In the genomic region with DNA sequence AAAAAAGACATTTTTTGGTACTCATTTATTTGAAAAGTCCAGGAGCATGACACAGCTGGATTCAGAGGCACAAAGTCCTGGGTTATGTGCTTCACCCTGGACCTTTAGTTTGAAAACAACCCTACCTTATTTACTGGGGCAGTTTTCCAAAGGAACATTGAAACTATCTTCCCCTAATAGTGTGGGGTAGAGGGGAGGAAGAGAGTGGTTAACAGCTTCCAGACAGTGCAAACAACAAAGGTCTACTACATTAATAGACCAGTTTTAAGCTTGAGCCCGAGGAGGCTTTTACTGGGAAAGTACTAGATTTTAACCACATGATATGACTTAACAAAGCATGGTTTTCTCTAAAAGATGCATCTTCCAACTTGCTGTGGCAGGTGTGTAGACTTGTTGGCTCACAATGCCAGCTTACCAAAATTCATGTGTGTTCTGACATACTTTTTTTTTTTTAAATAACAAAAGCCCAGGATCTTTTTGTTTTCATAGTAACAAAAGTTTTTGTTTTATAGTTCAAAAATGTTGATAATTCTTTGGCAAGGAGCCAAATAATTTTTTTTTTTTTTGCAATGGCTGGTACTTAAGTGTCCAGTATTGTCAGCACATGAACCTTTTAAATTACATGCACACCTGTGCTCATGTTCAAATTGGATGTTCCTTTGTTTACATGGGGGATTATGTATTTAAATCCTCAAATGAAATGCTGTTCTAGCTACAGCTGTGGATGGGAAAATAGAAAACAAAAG, we compare ENCODE assay signal across 1 cellular context.
TF ChIP-seq lines count a peak whose summit lies in the region.

No MANE protein-coding gene starts in this region.

TF ChIP-seq in SK-N-SH treated with all-trans-retinoic acid at 6 μM for 48 hours, 23 proteins besides CTCF, POLR2A, EP300 and RAD21 (continued from another document):
- TF ChIP-seq, protein P1, sequence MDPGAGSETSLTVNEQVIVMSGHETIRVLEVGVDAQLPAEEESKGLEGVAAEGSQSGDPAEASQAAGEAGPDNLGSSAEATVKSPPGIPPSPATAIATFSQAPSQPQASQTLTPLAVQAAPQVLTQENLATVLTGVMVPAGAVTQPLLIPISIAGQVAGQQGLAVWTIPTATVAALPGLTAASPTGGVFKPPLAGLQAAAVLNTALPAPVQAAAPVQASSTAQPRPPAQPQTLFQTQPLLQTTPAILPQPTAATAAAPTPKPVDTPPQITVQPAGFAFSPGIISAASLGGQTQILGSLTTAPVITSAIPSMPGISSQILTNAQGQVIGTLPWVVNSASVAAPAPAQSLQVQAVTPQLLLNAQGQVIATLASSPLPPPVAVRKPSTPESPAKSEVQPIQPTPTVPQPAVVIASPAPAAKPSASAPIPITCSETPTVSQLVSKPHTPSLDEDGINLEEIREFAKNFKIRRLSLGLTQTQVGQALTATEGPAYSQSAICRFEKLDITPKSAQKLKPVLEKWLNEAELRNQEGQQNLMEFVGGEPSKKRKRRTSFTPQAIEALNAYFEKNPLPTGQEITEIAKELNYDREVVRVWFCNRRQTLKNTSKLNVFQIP (CRISPR knock-in tag; IDR thresholded peaks at IDR 0.05; ENCODE audit: borderline replicate concordance, low read depth) = no peak
- TF ChIP-seq CSDC2 (CRISPR knock-in tag; IDR thresholded peaks at IDR 0.05) = no peak
- no peak for TF ChIP-seq ZC3H10 (CRISPR knock-in tag; IDR thresholded peaks at IDR 0.05)
- no peak for TF ChIP-seq TOX (CRISPR knock-in tag; IDR thresholded peaks at IDR 0.05; ENCODE audit: borderline replicate concordance)
- TF ChIP-seq ARNTL (CRISPR knock-in tag; IDR thresholded peaks at IDR 0.05; ENCODE audit: borderline replicate concordance, low read depth) = no peak
- TF ChIP-seq, protein P2, sequence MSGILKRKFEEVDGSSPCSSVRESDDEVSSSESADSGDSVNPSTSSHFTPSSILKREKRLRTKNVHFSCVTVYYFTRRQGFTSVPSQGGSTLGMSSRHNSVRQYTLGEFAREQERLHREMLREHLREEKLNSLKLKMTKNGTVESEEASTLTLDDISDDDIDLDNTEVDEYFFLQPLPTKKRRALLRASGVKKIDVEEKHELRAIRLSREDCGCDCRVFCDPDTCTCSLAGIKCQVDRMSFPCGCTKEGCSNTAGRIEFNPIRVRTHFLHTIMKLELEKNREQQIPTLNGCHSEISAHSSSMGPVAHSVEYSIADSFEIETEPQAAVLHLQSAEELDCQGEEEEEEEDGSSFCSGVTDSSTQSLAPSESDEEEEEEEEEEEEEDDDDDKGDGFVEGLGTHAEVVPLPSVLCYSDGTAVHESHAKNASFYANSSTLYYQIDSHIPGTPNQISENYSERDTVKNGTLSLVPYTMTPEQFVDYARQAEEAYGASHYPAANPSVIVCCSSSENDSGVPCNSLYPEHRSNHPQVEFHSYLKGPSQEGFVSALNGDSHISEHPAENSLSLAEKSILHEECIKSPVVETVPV (CRISPR knock-in tag; IDR thresholded peaks at IDR 0.05) = no peak
- TF ChIP-seq ISL1 (CRISPR knock-in tag; IDR thresholded peaks at IDR 0.05) = no peak
- TF ChIP-seq TCF4 (CRISPR knock-in tag; IDR thresholded peaks at IDR 0.05; ENCODE audit: borderline replicate concordance) = no peak
- TF ChIP-seq ZNF70 (CRISPR knock-in tag; IDR thresholded peaks at IDR 0.05) = no peak
- no peak for TF ChIP-seq ZFP30 (CRISPR knock-in tag; IDR thresholded peaks at IDR 0.05)
- no peak for TF ChIP-seq ESRRG (CRISPR knock-in tag; IDR thresholded peaks at IDR 0.05)
